In the genomic region with DNA sequence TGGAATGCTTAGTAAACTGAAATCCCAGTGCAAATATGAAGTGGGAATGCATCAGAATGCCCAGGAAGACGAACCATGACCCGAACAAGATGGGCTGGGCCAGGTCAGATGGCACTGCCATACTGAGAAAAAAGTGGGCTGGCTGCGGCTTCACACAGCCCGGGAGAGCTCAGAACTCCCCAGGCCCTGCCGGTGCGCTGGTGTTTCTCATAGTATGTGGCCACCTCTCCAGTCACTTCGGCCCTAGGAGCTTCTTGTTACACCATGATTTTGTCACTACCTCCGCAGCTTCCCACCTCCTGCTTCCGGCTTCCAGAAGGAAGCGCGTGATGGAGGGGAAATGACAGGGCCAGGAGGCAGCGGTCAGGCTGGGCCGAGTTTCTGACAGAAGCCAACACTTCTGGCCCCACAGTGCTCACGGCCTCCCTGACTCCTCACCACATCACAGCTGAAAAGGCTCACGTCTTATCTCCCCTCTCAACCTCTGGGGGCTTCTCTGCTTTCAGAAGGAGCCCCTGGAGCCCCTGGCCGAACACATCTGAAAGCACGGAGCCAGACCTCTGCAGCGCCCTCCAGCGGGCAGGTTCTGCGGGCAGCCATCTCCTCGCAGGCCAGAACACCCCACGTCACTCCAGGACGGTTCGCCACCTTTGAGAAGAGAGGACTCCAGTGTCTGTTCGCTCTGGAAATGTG, we compare ENCODE assay signal across 7 cellular contexts. TPM values are rescaled to one million over a fixed set of nuclear protein-coding genes. Genes with fewer than 3 reads are reported as not detected.
DNase-seq lines count a peak whose midpoint lies in the region; ATAC-seq and TF ChIP-seq lines count a peak whose summit lies in the region.

No MANE protein-coding gene starts in this region.

- in situ Hi-C loops in GM23248 (cut with MboI), result no loop called here

- H4K20me1 ChIP-seq in GM23248 (ENCODE audit: insufficient read depth), result no peaks in the 10 kb centered on the region

- H3K4me1 ChIP-seq in GM23248 (ENCODE audit: insufficient read depth), result peaks cover 12% of the 10 kb centered on the region

- H3K27ac ChIP-seq in GM23248, result no peak overlapping the region

- 86 to 90% methylated on average over 25 of the region's 25 CpGs for WGBS in GM23248 (ENCODE audit: low coverage in 1 of 2, low lambda C conversion rate in 2 of 2, missing lambda C conversion rate in 2 of 2), 2 experiments

- peak; percentile 68 for DNase-seq in Jurkat, Clone E6-1 (ENCODE audit: low read depth, low spot score)
- DNase-seq in activated CD8-positive, alpha-beta memory T cell treated with anti-CD3 and anti-CD28 coated beads for 48 hours (ENCODE audit: low read depth in 2 of 3, low spot score in 2 of 3), result peak; percentile 57 to 71 (median 68)
- DNase-seq in foreskin fibroblast, result no peak
- DNase-seq in stimulated activated CD8-positive, alpha-beta memory T cell treated with anti-CD3 and anti-CD28 coated beads, Interleukin-4, amount 100 ng/mL, for 48 hours, result peak; percentile 89
- DNase-seq in GM23248, result no peak

- peak overlapping the region; percentile 51 for H3K4me3 ChIP-seq in Jurkat, Clone E6-1 (ENCODE audit: low read length)
- H3K4me3 ChIP-seq in foreskin fibroblast (ENCODE audit: low read depth in 1 of 2, low read length in 2 of 2) (no peak overlapping the region), GM23248 (no peak overlapping the region)

- H3F3A ChIP-seq in GM23248 (ENCODE audit: insufficient read depth), result peaks cover 15% of the 10 kb centered on the region; the same call in 1 of the 2 replicates

- H2AFZ ChIP-seq in GM23248, result no peak overlapping the region

- H3K9me3 ChIP-seq in GM23248 (ENCODE audit: low read depth), result no peaks in the 10 kb centered on the region

- H3K36me3 ChIP-seq in GM23248 (ENCODE audit: low read depth), result no peaks in the 10 kb centered on the region; the same call in 1 of the 2 replicates

- ATAC-seq in HG03457 (IDR thresholded peaks at IDR 0.05; ENCODE audit: unreplicated experiment) (no peak), HG02798 (IDR thresholded peaks at IDR 0.05; ENCODE audit: poor library complexity, unreplicated experiment) (no peak)

- H3K9me2 ChIP-seq in GM23248 (ENCODE audit: insufficient read depth), result no peaks in the 10 kb centered on the region

- H3K27me3 ChIP-seq in GM23248 (replicated peaks; ENCODE audit: insufficient read depth), result no peaks in the 10 kb centered on the region

- no peak overlapping the region; the same call in 1 of the 2 replicates for H3K9ac ChIP-seq in GM23248

- no peak overlapping the region for H3K4me2 ChIP-seq in GM23248 (ENCODE audit: unreplicated experiment)

- no peaks in the 10 kb centered on the region; the same call in 1 of the 2 replicates for H3K79me2 ChIP-seq in GM23248 (ENCODE audit: insufficient read depth)

- TF ChIP-seq CTCF in foreskin fibroblast (IDR thresholded peaks at IDR 0.05; ENCODE audit: low read depth, low read length), result peak; percentile 8

RNA-seq across cellular contexts. Expression of a gene that starts 30.7 kb away (rescaled TPM):
- polyA plus RNA-seq in Jurkat, Clone E6-1 (2012; ENCODE audit: insufficient read depth, insufficient read length), result 267 TPM
- 369 and 375 TPM in 2 replicates for total RNA-seq in GM23248 (2014; rRNA removed; shearing (Covaris generic))
- polyA plus RNA-seq in GM23248 (2016; fragmentation: Nextera tagmentation; extraction: Ambion mirVana), result 637 and 653 TPM in 2 replicates

RNA-seq across cellular contexts. Expression of a gene that starts 39.7 kb away (rescaled TPM):
- 11.3 TPM for polyA plus RNA-seq in Jurkat, Clone E6-1 (2012; ENCODE audit: insufficient read depth, insufficient read length)
- total RNA-seq in GM23248 (2014; rRNA removed; shearing (Covaris generic)), result 15.2 and 16.8 TPM in 2 replicates
- 26.5 and 27.8 TPM in 2 replicates for polyA plus RNA-seq in GM23248 (2016; fragmentation: Nextera tagmentation; extraction: Ambion mirVana)

Comparison
In these comparisons a context has a peak if more than half of its experiments do, and no peak if none do; other contexts are left out.
1. DNase-seq: peak in Jurkat, Clone E6-1 (single experiment), activated CD8-positive, alpha-beta memory T cell treated with anti-CD3 and anti-CD28 coated beads for 48 hours (3 of 3) and stimulated activated CD8-positive, alpha-beta memory T cell treated with anti-CD3 and anti-CD28 coated beads, Interleukin-4, amount 100 ng/mL, for 48 hours (single experiment); none in foreskin fibroblast (0 of 2) and GM23248 (single experiment).